Comparison of ENCODE assay signal across 17 cellular contexts in the genomic region with DNA sequence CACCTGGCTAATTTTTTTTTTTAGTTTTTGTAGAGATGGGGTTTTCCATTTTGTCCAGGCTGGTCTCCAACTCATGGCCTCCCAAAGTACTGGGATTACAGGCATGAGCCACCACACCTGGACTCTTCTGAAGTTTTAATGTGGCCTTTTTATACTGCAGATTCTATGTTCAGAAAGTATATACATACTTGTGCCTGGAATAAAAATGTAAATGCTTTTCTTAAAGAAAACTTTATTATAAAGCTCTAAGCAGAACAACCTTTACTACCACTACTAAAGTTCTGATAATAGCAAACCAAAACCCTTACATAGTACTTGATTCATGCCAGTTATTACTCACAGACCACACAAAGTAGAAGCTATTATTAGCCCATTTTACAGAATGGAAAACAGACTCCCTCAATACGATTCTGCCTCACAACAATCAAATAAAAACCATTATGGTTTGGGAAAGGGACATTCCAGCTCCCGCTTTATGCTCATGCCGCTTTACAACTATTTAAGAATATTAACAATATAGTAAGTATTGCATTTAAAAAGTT. TPM values are rescaled to one million over a fixed set of nuclear protein-coding genes. Genes with fewer than 3 reads are reported as not detected.
A peak's percentile ranks its signal among the peaks of the same experiment; 100 is the strongest.
DNase-seq lines count a peak whose midpoint lies in the region; ATAC-seq, FAIRE-seq and TF ChIP-seq lines count a peak whose summit lies in the region.
"Had no signal": no experiment of that assay in that cellular context is flagged by ENCODE, and none has a peak within 500 bp of the region (broad histone marks: within the 10 kb centered on the region; RNA-seq: fewer than 3 reads in every experiment).

No MANE protein-coding gene starts in this region.

- H3K9me2 ChIP-seq in MM.1S (replicated peaks; ENCODE audit: insufficient read depth, low read length) = no peaks in the 10 kb centered on the region

- intact Hi-C loops in HepG2 (cut with micrococcal nuclease; ENCODE audit: unreplicated experiment) (loop anchor here (10.0 kb wide), 1 partner anchor 208 kb away; a partner anchor contains a TSS), right lobe of liver (cut with DNase I) (no loop called here)

- peak overlapping the region; percentile 23 for H3K4me3 Mint-ChIP-seq in stimulated activated naive CD8-positive, alpha-beta T cell treated with anti-CD3 and anti-CD28 coated beads, Interleukin-15, Interleukin-2, amounts not matched to agents 100 ng/mL and 50 ng/mL, for 24 hours
- H3K4me3 Mint-ChIP-seq: T-helper 17 cell had no signal

- FAIRE-seq in HepG2 (lab: Jason Lieb, UNC) = no peak
- FAIRE-seq: G401.6 had no signal

- H3K9me3 ChIP-seq in HepG2 (ENCODE audit: low read length) (no peaks in the 10 kb centered on the region), right lobe of liver (no peaks in the 10 kb centered on the region), MM.1S (replicated peaks; ENCODE audit: insufficient read depth, low read length) (no peaks in the 10 kb centered on the region)
- H3K9me3 ChIP-seq: esophagus squamous epithelium, heart right ventricle, sigmoid colon, stomach had no signal

- peaks cover 17% of the 10 kb centered on the region for H3K36me3 Mint-ChIP-seq in stimulated activated naive CD8-positive, alpha-beta T cell treated with anti-CD3 and anti-CD28 coated beads, Interleukin-15, Interleukin-2, amounts not matched to agents 100 ng/mL and 50 ng/mL, for 24 hours (ENCODE audit: low read depth)

- H3K4me2 ChIP-seq in HepG2 (ENCODE audit: low read depth, low read length) (no peak overlapping the region), MM.1S (ENCODE audit: low read depth, low read length) (peak overlapping the region; percentile 90; the same call in 1 of the 2 replicates)

- H3K36me3 ChIP-seq in HepG2 (replicated peaks in 1 of 2; ENCODE audit: control insufficient read depth in 1 of 2, insufficient read depth in 2 of 2, low read length in 2 of 2) (peaks cover 0 to 10% of the 10 kb centered on the region in 2 experiments; a peak in 2 of 5 replicates), right lobe of liver (no peaks in the 10 kb centered on the region), MM.1S (replicated peaks; ENCODE audit: insufficient read depth, low read length) (peaks cover 3% of the 10 kb centered on the region; the same call in 1 of the 2 replicates)
- H3K36me3 ChIP-seq: esophagus squamous epithelium, sigmoid colon had no signal

- in situ Hi-C loops in HepG2 (cut with HindIII; ENCODE audit: extremely low pct_ligation_motif_present, low pct_unique_long_range_greater_than_20kb) = no loop called here

- TF ChIP-seq CTCF in HepG2 (CRISPR knock-in tag; IDR thresholded peaks at IDR 0.05) = no peak
- TF ChIP-seq CTCF in right lobe of liver (IDR thresholded peaks at IDR 0.05) = no peak
- TF ChIP-seq CTCF in MM.1S (IDR thresholded peaks at IDR 0.05; ENCODE audit: low read length) = no peak

- ATAC-seq in HepG2 = no peak
- ATAC-seq in right lobe of liver = no peak
- peak; percentile 23 for ATAC-seq in HG02884 (IDR thresholded peaks at IDR 0.05; ENCODE audit: unreplicated experiment)
- no peak for ATAC-seq in GM18505 (IDR thresholded peaks at IDR 0.05; ENCODE audit: unreplicated experiment)
- ATAC-seq: heart right ventricle, T-helper 17 cell had no signal

- no peak overlapping the region for H3K27ac Mint-ChIP-seq in stimulated activated naive CD8-positive, alpha-beta T cell treated with anti-CD3 and anti-CD28 coated beads, Interleukin-15, Interleukin-2, amounts not matched to agents 100 ng/mL and 50 ng/mL, for 24 hours
- H3K27ac Mint-ChIP-seq: T-helper 17 cell had no signal

- peaks cover 89% of the 10 kb centered on the region for H3K79me2 ChIP-seq in HepG2 (ENCODE audit: insufficient read depth, low read length)
- peaks cover 82% of the 10 kb centered on the region for H3K79me2 ChIP-seq in MM.1S (ENCODE audit: low read length)

- H3K4me1 Mint-ChIP-seq in stimulated activated naive CD8-positive, alpha-beta T cell treated with anti-CD3 and anti-CD28 coated beads, Interleukin-15, Interleukin-2, amounts not matched to agents 100 ng/mL and 50 ng/mL, for 24 hours (ENCODE audit: low read depth) = peaks cover 68% of the 10 kb centered on the region

- 98% methylated on average over 3 of the region's 3 CpGs for WGBS in HepG2 (ENCODE audit: low lambda C conversion rate)
- WGBS in right lobe of liver (ENCODE audit: insufficient coverage, low coverage, low lambda C conversion rate, missing lambda C conversion rate) = 95% methylated on average over 3 of the region's 3 CpGs

- no TSS peak for BruUV-seq in HepG2 (replicated peaks; lab: Mats Ljungman, UMichigan)

- no peak overlapping the region for H3K27ac ChIP-seq in HepG2 (ENCODE audit: extremely low read length, insufficient read depth, low read length)
- H3K27ac ChIP-seq in right lobe of liver = no peak overlapping the region
- peak overlapping the region; percentile 81; the same call in 1 of the 2 replicates for H3K27ac ChIP-seq in MM.1S (ENCODE audit: low read length)
- H3K27ac ChIP-seq: esophagus squamous epithelium, heart right ventricle, stomach had no signal

- H3K4me1 ChIP-seq in HepG2 (ENCODE audit: insufficient read depth, low read length) (peaks cover 25% of the 10 kb centered on the region), right lobe of liver (peaks cover 0 to 6% (median 0%) of the 10 kb centered on the region in 4 donors), MM.1S (ENCODE audit: low read length) (peaks cover 62% of the 10 kb centered on the region)

- H3F3A ChIP-seq in MM.1S (ENCODE audit: insufficient read depth, low read length) = peaks cover 41% of the 10 kb centered on the region

- CTCF ChIA-PET in HepG2 (lab: Yijun Ruan, JAX; ENCODE audit: low intra/inter-chr PET ratio, low total read pairs) = no interaction called here

- no peaks in the 10 kb centered on the region for H3K9me3 Mint-ChIP-seq in stimulated activated naive CD8-positive, alpha-beta T cell treated with anti-CD3 and anti-CD28 coated beads, Interleukin-15, Interleukin-2, amounts not matched to agents 100 ng/mL and 50 ng/mL, for 24 hours

- H3K9ac ChIP-seq in HepG2 (ENCODE audit: insufficient read depth, low read depth, low read length) (no peak overlapping the region), MM.1S (ENCODE audit: low read length) (no peak overlapping the region)

- H2AFZ ChIP-seq in HepG2 (ENCODE audit: low read length) (no peak overlapping the region), MM.1S (ENCODE audit: low read length) (no peak overlapping the region)

- no peaks in the 10 kb centered on the region for H3K27me3 Mint-ChIP-seq in stimulated activated naive CD8-positive, alpha-beta T cell treated with anti-CD3 and anti-CD28 coated beads, Interleukin-15, Interleukin-2, amounts not matched to agents 100 ng/mL and 50 ng/mL, for 24 hours
- H3K27me3 Mint-ChIP-seq: T-helper 17 cell had no signal

- peaks cover 21% of the 10 kb centered on the region for H4K20me1 ChIP-seq in HepG2 (ENCODE audit: insufficient read depth, low read length)
- H4K20me1 ChIP-seq in MM.1S (ENCODE audit: insufficient read depth, low read length) = no peaks in the 10 kb centered on the region

- TF ChIP-seq RAD21 in HepG2 (CRISPR knock-in tag; IDR thresholded peaks at IDR 0.05) = no peak

- POLR2A ChIA-PET in HepG2 (lab: Yijun Ruan, JAX) = no interaction called here

- H3K27me3 ChIP-seq in HepG2 (ENCODE audit: control insufficient read depth in 1 of 2, insufficient read depth in 2 of 2, low read length in 2 of 2) (no peaks in the 10 kb centered on the region), right lobe of liver (no peaks in the 10 kb centered on the region), MM.1S (replicated peaks; ENCODE audit: insufficient read depth, low read length) (no peaks in the 10 kb centered on the region)
- H3K27me3 ChIP-seq: esophagus squamous epithelium, heart right ventricle, sigmoid colon, stomach had no signal

- no peak for TF ChIP-seq EP300 in HepG2 (IDR thresholded peaks at IDR 0.05; ENCODE audit: low read depth in 2 of 2, low read length in 2 of 2)
- TF ChIP-seq EP300 in HepG2 (CRISPR knock-in tag; IDR thresholded peaks at IDR 0.05; ENCODE audit: borderline replicate concordance) = no peak

- no peak for TF ChIP-seq POLR2A in HepG2 (IDR thresholded peaks at IDR 0.05; ENCODE audit: insufficient read depth in 1 of 2, low read depth in 2 of 2, low read length in 2 of 2)
- TF ChIP-seq POLR2A in right lobe of liver (IDR thresholded peaks at IDR 0.05) = no peak
- TF ChIP-seq POLR2A in GM18505 (IDR thresholded peaks at IDR 0.05; ENCODE audit: borderline replicate concordance, extremely low read depth, insufficient read depth, insufficient read length) = no peak

- H3K4me3 ChIP-seq in HepG2 (replicated peaks in 1 of 3; ENCODE audit: insufficient read depth in 1 of 3, low read depth in 2 of 3, low read length in 3 of 3) (no peak overlapping the region), right lobe of liver (no peak overlapping the region), MM.1S (ENCODE audit: low read length) (no peak overlapping the region)
- H3K4me3 ChIP-seq: esophagus squamous epithelium, heart right ventricle, sigmoid colon, stomach had no signal

- DNase-seq in HepG2 (ENCODE audit: low spot score) (no peak), right lobe of liver (no peak), MM.1S (no peak), LoVo (ENCODE audit: low spot score) (no peak), ureter (ENCODE audit: low spot score) (no peak)
- DNase-seq: activated CD4-positive, alpha-beta T cell treated with anti-CD3 and anti-CD28 coated beads for 48 hours; esophagus squamous epithelium; heart right ventricle; NCI-H2081 treated with DMSO at 0.1 percent for 48 hours; NCI-H526 treated with DMSO at 0.1 percent for 48 hours; sigmoid colon; stomach; T-helper 17 cell had no signal

RNA-seq across cellular contexts. Expression of a gene that starts 5.3 kb away (rescaled TPM):
- total RNA-seq in HepG2 (2016; rRNA removed; fragmentation: Illumina TruSeq; extraction: Trizol) = 23.5 and 36.0 TPM in 2 replicates
- 5.8 and 5.9 TPM in 2 replicates for total RNA-seq in HepG2 (2016; cell fraction: cytosol; rRNA removed; fragmentation: Illumina TruSeq; extraction: Trizol; ENCODE audit: low read depth)
- total RNA-seq in HepG2 (2016; cell fraction: insoluble cytoplasmic fraction; rRNA removed; fragmentation: Illumina TruSeq; extraction: Trizol) = 22.7 and 33.7 TPM in 2 replicates
- 6.2 and 7.7 TPM in 2 replicates for total RNA-seq in HepG2 (2016; cell fraction: membrane; rRNA removed; fragmentation: Illumina TruSeq; extraction: Trizol)
- 60.3 and 61.0 TPM in 2 replicates for total RNA-seq in HepG2 (2016; cell fraction: nucleus; rRNA removed; fragmentation: Illumina TruSeq; extraction: Trizol)
- 5.3 and 6.5 TPM in 2 replicates for polyA plus RNA-seq in HepG2 (2011; rRNA removed)
- 1.9 and 2.7 TPM in 2 replicates for polyA plus RNA-seq in HepG2 (2011; cell fraction: cytosol; rRNA removed)
- polyA plus RNA-seq in HepG2 (2011; cell fraction: nucleus; rRNA removed) = 11.2 and 12.3 TPM in 2 replicates
- 11.8 and 14.6 TPM in 2 replicates for polyA plus RNA-seq in HepG2 (2012)
- 0.29 and 0.36 TPM in 2 replicates for polyA plus RNA-seq in HepG2 (2016; cell fraction: cytosol; fragmentation: Illumina TruSeq; extraction: Trizol; ENCODE audit: low read depth)
- polyA plus RNA-seq in HepG2 (2016; cell fraction: insoluble cytoplasmic fraction; fragmentation: Illumina TruSeq; extraction: Trizol; ENCODE audit: low read depth) = 14.4 and 15.1 TPM in 2 replicates
- polyA plus RNA-seq in HepG2 (2016; cell fraction: membrane; fragmentation: Illumina TruSeq; extraction: Trizol; ENCODE audit: low read depth) = 0.94 and 1.2 TPM in 2 replicates
- 48.0 and 52.8 TPM in 2 replicates for polyA plus RNA-seq in HepG2 (2016; cell fraction: nucleus; fragmentation: Illumina TruSeq; extraction: Trizol; ENCODE audit: insufficient read depth, low read depth)
- 10.0 and 19.3 TPM in 2 replicates for polyA minus RNA-seq in HepG2 (2011; rRNA and poly(A)+ RNA removed; ENCODE audit: low replicate concordance)
- polyA minus RNA-seq in HepG2 (2011; cell fraction: cytosol; rRNA and poly(A)+ RNA removed) = 15.4 and 16.9 TPM in 2 replicates
- 103 and 105 TPM in 2 replicates for polyA minus RNA-seq in HepG2 (2011; cell fraction: nucleus; rRNA and poly(A)+ RNA removed)
- total RNA-seq in right lobe of liver = 1 to 10 TPM; 5.0 to 7.8 (median 6.4) TPM
- total RNA-seq in ureter = 44.8 TPM
